In the genomic region with DNA sequence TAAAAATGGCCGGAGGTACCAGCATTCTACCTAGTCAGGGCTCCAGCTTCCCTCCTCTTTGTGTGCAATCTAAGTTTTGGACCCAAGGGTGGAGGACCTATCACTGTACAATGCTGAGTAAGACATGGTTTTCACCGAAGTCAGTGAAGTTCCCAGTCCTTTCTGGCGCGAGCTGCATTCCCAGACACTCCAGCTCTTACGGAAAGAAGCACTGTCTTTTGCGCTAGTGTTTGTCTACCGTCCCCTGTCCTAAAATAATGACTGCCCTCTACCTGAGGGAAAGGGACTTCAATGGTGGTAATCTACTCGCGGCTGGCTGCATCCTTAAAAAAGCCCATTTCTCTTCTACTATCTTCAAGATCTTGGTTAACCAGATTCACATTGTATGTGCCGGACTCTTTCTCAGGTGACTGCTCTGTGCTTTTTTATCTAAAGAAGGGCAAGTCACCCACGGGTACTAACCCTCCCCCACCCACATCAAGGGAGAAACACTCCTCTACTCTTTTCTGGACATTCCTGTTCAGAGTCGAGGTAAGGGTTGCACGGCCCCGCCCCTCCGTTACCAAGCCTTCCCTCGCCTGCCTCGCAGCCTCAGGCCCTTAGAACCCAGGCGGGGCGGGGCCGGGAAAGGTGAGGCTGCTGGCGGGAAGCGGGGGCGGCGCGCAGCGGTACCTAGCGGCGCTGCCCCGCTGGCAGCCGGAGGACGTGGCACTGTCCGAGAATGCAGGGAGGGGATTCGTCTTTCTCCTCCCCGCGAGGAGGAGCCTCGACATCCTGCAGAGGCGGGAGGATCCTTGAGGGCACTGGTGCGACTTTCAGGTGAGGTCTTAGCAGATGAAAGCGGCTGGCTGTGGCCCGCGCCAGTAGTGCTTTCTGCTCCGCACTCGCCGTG, we compare ENCODE assay signal across 8 cellular contexts.
A peak's percentile ranks its signal among the peaks of the same experiment; 100 is the strongest.
DNase-seq lines count a peak whose midpoint lies in the region; ATAC-seq and TF ChIP-seq lines count a peak whose summit lies in the region.
"Not testable (repeated sequence)": the region's sequence is repeated elsewhere in the genome, so short reads cannot be mapped to it uniquely, and the experiment has no call there.

No MANE protein-coding gene starts in this region.

- peak overlapping the region; percentile 83 for H3K27ac ChIP-seq in RWPE2 (ENCODE audit: poor library complexity, severe bottlenecking)

- peak; percentile 95 for DNase-seq in DMS53 (lab: John Stamatoyannopoulos, UW)
- not testable (repeated sequence) for DNase-seq in H7
- peak; percentile 78 for DNase-seq in LNCaP clone FGC (ENCODE audit: low read depth)
- peak; percentile 87 for DNase-seq in RWPE2 (ENCODE audit: low spot score)
- peak; percentile 50 to 55 for DNase-seq in activated T-helper 1 cell treated with anti-CD3 and anti-CD28 coated beads, Interleukin-2, amount 50 U/mL, for 16 hours (ENCODE audit: low read depth in 1 of 2, low spot score in 1 of 2)
- DNase-seq in fibroblast of peridontal ligament (ENCODE audit: extremely low read depth), result peak; percentile 77
- DNase-seq in naive thymus-derived CD8-positive, alpha-beta T cell, result peak; percentile 37 to 82 (median 61)
- peak; percentile 33 to 37 for DNase-seq in stimulated activated CD8-positive, alpha-beta memory T cell treated with anti-CD3 and anti-CD28 coated beads, Interleukin-7, amount 100 ng/mL, for 1 hour (ENCODE audit: low read depth in 2 of 2)

- not testable (repeated sequence) for H3K4me1 ChIP-seq in RWPE2 (ENCODE audit: insufficient read depth, poor library complexity, severe bottlenecking)

- peak; percentile 77 for ATAC-seq in RWPE2 (ENCODE audit: low read depth)
- peak; percentile 74 to 78 for ATAC-seq in naive thymus-derived CD8-positive, alpha-beta T cell

- peak overlapping the region in 8 of 10 donors; percentile 67 to 95 (median 82) for H3K27ac Mint-ChIP-seq in naive thymus-derived CD8-positive, alpha-beta T cell

- H3K36me3 Mint-ChIP-seq in naive thymus-derived CD8-positive, alpha-beta T cell, result not testable (repeated sequence)

- POLR2A ChIA-PET in naive thymus-derived CD8-positive, alpha-beta T cell (lab: Charles Lee), result not testable (repeated sequence)

- not testable (repeated sequence) for H3K9me3 ChIP-seq in RWPE2 (ENCODE audit: severe bottlenecking)

- TF ChIP-seq CTCF in LNCaP clone FGC (IDR thresholded peaks at IDR 0.05; ENCODE audit: control insufficient read depth, extremely low read depth, insufficient read depth), result not testable (repeated sequence)
- TF ChIP-seq CTCF in RWPE2 (IDR thresholded peaks at IDR 0.05; ENCODE audit: poor library complexity, severe bottlenecking), result peak; percentile 22

- H3K4me3 ChIP-seq in H7 (ENCODE audit: insufficient read depth, low read depth, low read length) (peak overlapping the region; percentile 53), LNCaP clone FGC (ENCODE audit: low read depth, low read length) (peak overlapping the region; percentile 49), RWPE2 (ENCODE audit: severe bottlenecking) (peak overlapping the region; percentile 36)

- not testable (repeated sequence) for H3K27me3 Mint-ChIP-seq in naive thymus-derived CD8-positive, alpha-beta T cell

- H3K4me3 Mint-ChIP-seq in naive thymus-derived CD8-positive, alpha-beta T cell, result peak overlapping the region; percentile 78 to 92 (median 86)

- not testable (repeated sequence) for H3K36me3 ChIP-seq in H7 (replicated peaks; ENCODE audit: control insufficient read depth, insufficient read depth, low read length); RWPE2 (ENCODE audit: low read depth)

- peaks cover 2 to 23% (median 12%) of the 10 kb centered on the region in 4 donors for H3K4me1 Mint-ChIP-seq in naive thymus-derived CD8-positive, alpha-beta T cell

- H3K9me3 Mint-ChIP-seq in naive thymus-derived CD8-positive, alpha-beta T cell, result not testable (repeated sequence)

- H3K27me3 ChIP-seq in H7 (ENCODE audit: control insufficient read depth, insufficient read depth, low read length); RWPE2 (ENCODE audit: insufficient read depth, poor library complexity, severe bottlenecking): not testable (repeated sequence)
